ENCODE assay signal across 28 cellular contexts in genomic region chr4:66855956-66856355, GRCh38.
DNase-seq lines count a peak whose midpoint lies in the region; ATAC-seq and TF ChIP-seq lines count a peak whose summit lies in the region.
"Had no signal": no experiment of that assay in that cellular context is flagged by ENCODE, and none has a peak within 500 bp of the region (broad histone marks: within the 10 kb centered on the region; RNA-seq: fewer than 3 reads in every experiment).

No MANE protein-coding gene starts in this region.

- H3K36me3 ChIP-seq in WERI-Rb-1: no peaks in the 10 kb centered on the region
- H3K36me3 ChIP-seq in lower lobe of right lung: no peaks in the 10 kb centered on the region
- H3K36me3 ChIP-seq: adrenal gland, cardiac muscle cell, heart right ventricle, upper lobe of left lung had no signal

- in situ Hi-C loops in astrocyte of the cerebellum (cut with HindIII; ENCODE audit: low sequenced_read_pairs): no loop called here

- ATAC-seq in lower lobe of right lung: no peak
- no peak for ATAC-seq in HG03460 (IDR thresholded peaks at IDR 0.05; ENCODE audit: unreplicated experiment)
- ATAC-seq: activated CD8-positive, alpha-beta T cell treated with anti-CD3 and anti-CD28 coated beads for 36 hours; heart right ventricle; naive thymus-derived CD8-positive, alpha-beta T cell; Right ventricle myocardium inferior; stimulated activated memory B cell treated with anti-CD40 and anti-IgM and Interleukin-4, amounts not matched to agents 10 μg/mL and 1 μg/mL and 100 μg/mL, for 72 hours; T-helper 17 cell had no signal

- no peaks in the 10 kb centered on the region for H3K4me1 ChIP-seq in lower lobe of right lung
- H3K4me1 ChIP-seq: adrenal gland, heart right ventricle, upper lobe of left lung had no signal

- no peaks in the 10 kb centered on the region for H3K9me3 ChIP-seq in WERI-Rb-1 (ENCODE audit: severe bottlenecking)
- H3K9me3 ChIP-seq in lower lobe of right lung: no peaks in the 10 kb centered on the region
- H3K9me3 ChIP-seq: adrenal gland, SK-N-SH, upper lobe of left lung had no signal

- TF ChIP-seq CTCF in astrocyte of the cerebellum (IDR thresholded peaks at IDR 0.05; ENCODE audit: low read depth, low read length, missing control alignments): no peak
- no peak for TF ChIP-seq CTCF in fibroblast of the aortic adventitia (IDR thresholded peaks at IDR 0.05; ENCODE audit: insufficient read depth, low read length)
- TF ChIP-seq CTCF in WERI-Rb-1 (IDR thresholded peaks at IDR 0.05; ENCODE audit: low read depth, low read length): no peak
- no peak for TF ChIP-seq CTCF in lower lobe of right lung (IDR thresholded peaks at IDR 0.05)

- H3K27ac ChIP-seq in WERI-Rb-1 (no peak overlapping the region), lower lobe of right lung (no peak overlapping the region)
- H3K27ac ChIP-seq: adrenal gland, cardiac muscle cell, heart right ventricle, upper lobe of left lung had no signal

- DNase-seq in ELR (ENCODE audit: low read depth) (peak; percentile 30), M059J (ENCODE audit: low read depth) (peak; percentile 12), astrocyte of the cerebellum (ENCODE audit: low read depth) (peak; percentile 1), fibroblast of the aortic adventitia (ENCODE audit: low read depth) (peak; percentile 3), WERI-Rb-1 (no peak), lower lobe of right lung (no peak), SW480 (ENCODE audit: low spot score) (no peak)
- DNase-seq: ACHN; activated CD8-positive, alpha-beta memory T cell treated with anti-CD3 and anti-CD28 coated beads, Interleukin-2, amount 50 U/mL, for 48 hours; activated CD8-positive, alpha-beta T cell treated with anti-CD3 and anti-CD28 coated beads for 36 hours; activated naive CD4-positive, alpha-beta T cell treated with Interleukin-2 at 50 U/mL for 16 hours; adrenal gland; CD4-positive, alpha-beta memory T cell; heart right ventricle; kidney glomerular epithelial cell; naive thymus-derived CD8-positive, alpha-beta T cell; NCI-H1105 treated with DMSO at 0.1 percent for 48 hours; NCI-H1930; NCI-H2171 treated with DMSO at 0.1 percent for 48 hours; NCI-H510A treated with DMSO at 0.1 percent for 48 hours; nucleus accumbens; SK-N-SH; T-helper 17 cell; upper lobe of left lung had no signal

- intact Hi-C loops in lower lobe of right lung (cut with DNase I): no loop called here

- H3K4me3 ChIP-seq in astrocyte of the cerebellum (ENCODE audit: low read depth, low read length) (no peak overlapping the region), fibroblast of the aortic adventitia (ENCODE audit: low read depth, low read length) (no peak overlapping the region), WERI-Rb-1 (ENCODE audit: low read depth, low read length) (no peak overlapping the region), lower lobe of right lung (no peak overlapping the region)
- H3K4me3 ChIP-seq: adrenal gland, cardiac muscle cell, heart right ventricle, upper lobe of left lung had no signal

- no peaks in the 10 kb centered on the region for H3K27me3 ChIP-seq in WERI-Rb-1 (ENCODE audit: insufficient read depth, low read depth, severe bottlenecking)
- H3K27me3 ChIP-seq in lower lobe of right lung (ENCODE audit: low read depth): no peaks in the 10 kb centered on the region
- H3K27me3 ChIP-seq: adrenal gland, cardiac muscle cell, heart right ventricle, upper lobe of left lung had no signal

Comparison
In these comparisons a context has a peak if more than half of its experiments do, and no peak if none do; other contexts are left out.
1. DNase-seq: peak in ELR (single experiment), M059J (single experiment), astrocyte of the cerebellum (single experiment) and fibroblast of the aortic adventitia (single experiment); none in WERI-Rb-1 (single experiment), lower lobe of right lung (single experiment) and SW480 (single experiment).